In the genomic region with DNA sequence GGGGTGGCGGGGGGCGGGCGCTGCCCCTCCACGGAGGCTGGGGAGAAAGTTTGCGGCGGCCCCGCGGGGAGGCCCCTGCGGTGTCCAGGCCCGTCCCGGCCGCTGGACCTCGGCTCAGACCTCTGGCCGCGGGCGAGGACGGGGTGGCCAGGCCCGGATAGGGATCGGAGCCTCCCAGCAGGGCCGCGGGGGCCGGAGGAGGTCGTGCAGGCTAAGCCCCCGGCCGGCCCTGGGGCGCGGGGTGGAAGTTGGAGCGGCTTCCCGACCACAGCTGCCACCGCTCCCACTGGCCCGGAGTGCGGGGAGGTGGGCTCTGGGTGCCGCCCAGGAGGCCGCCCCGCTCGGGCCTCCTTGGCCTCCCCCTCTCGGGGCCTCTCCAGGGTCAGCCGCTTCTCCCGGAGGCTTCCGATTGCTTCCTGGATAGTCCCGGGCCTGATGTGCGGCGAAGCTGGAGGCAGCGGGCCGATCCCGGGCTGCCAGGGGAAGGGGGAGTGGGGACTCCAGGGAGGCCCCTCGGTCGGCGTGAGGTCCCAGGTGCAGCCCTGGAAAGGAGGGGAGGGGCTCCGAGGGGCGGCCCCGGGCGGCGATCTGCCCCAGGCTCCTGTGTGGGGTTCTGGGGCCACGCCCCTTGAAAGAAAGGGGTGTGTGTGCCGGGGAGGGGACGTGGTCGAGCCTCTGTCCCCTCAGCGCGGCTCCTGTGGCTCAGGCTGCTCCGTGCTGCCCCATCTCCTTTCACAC, we compare ENCODE assay signal across 8 cellular contexts. TPM values are rescaled to one million over a fixed set of nuclear protein-coding genes. Genes with fewer than 3 reads are reported as not detected.
DNase-seq lines count a peak whose midpoint lies in the region; ATAC-seq, FAIRE-seq and TF ChIP-seq lines count a peak whose summit lies in the region.

No MANE protein-coding gene starts in this region.

- H3K4me3 ChIP-seq in AG09309 (ENCODE audit: control insufficient read depth, low read depth, low read length) (peak overlapping the region; percentile 71), lower leg skin (ENCODE audit: low read depth, poor library complexity, severe bottlenecking) (peak overlapping the region; percentile 64)

- peaks cover 0 to 17% (median 17%) of the 10 kb centered on the region in 3 donors for H3K4me1 Mint-ChIP-seq in T-cell

- WGBS in lower leg skin, 2 donors: 2 to 5% methylated on average over 8 to 20 of the region's 61 CpGs

- no peaks in the 10 kb centered on the region for H3K36me3 Mint-ChIP-seq in T-cell

- peaks cover 0 to 7% of the 10 kb centered on the region in 2 donors for H3K27me3 Mint-ChIP-seq in T-cell

- TF ChIP-seq POLR2A in H54 (IDR thresholded peaks at IDR 0.05; ENCODE audit: low read depth, low read length): no peak
- TF ChIP-seq POLR2A in lower leg skin (IDR thresholded peaks at IDR 0.05): no peak

- no peak for FAIRE-seq in H54 (lab: Jason Lieb, UNC)

- no peak for TF ChIP-seq CTCF in AG09309 (IDR thresholded peaks at IDR 0.05; ENCODE audit: control insufficient read depth, insufficient read depth, low read depth, low read length, missing control alignments)
- TF ChIP-seq CTCF in lower leg skin (IDR thresholded peaks at IDR 0.05): no peak

- intact Hi-C loops in lower leg skin (cut with DNase I; ENCODE audit: low total_unique reads): loop anchor here (5.0 to 10.0 kb wide), 3 partner anchors 232 to 561 kb away; no protein-coding TSS in a partner anchor

- POLR2A ChIA-PET in T-cell (lab: Charles Lee): interaction anchor here in 1 of 2 donors (0.6 kb wide), 1 partner anchor 103 kb away, joined by 3 read pairs; no protein-coding TSS in a partner anchor

- CTCF ChIA-PET in T-cell (lab: Charles Lee): interaction anchor here in 1 of 2 donors (0.7 kb wide), 1 partner anchor 1009 kb away, joined by 3 read pairs; no protein-coding TSS in a partner anchor

- ATAC-seq in T-cell (replicated peaks in 1 of 4) (no peak), HG02798 (IDR thresholded peaks at IDR 0.05; ENCODE audit: poor library complexity, unreplicated experiment) (no peak)

- DNase-seq in AG09309 (ENCODE audit: low read depth) (no peak), H54 (ENCODE audit: insufficient read length, low spot score) (peak; percentile 54), T-cell (peak in 17 of 34 experiments; percentile 5 to 39 (median 22)), cerebellar cortex (ENCODE audit: low spot score) (peak; percentile 20), lower leg skin (ENCODE audit: low spot score in 2 of 2) (no peak), G401 (ENCODE audit: low spot score) (no peak)
- peak; percentile 6 for DNase-seq in stimulated activated naive CD4-positive, alpha-beta T cell treated with Interleukin-2 at 50 U/mL for 16 hours (lab: John Stamatoyannopoulos, UW)

- H3K4me3 Mint-ChIP-seq in T-cell: peak overlapping the region; percentile 59 to 67 (median 59)

- H3K9me3 Mint-ChIP-seq in T-cell: no peaks in the 10 kb centered on the region

- no peak overlapping the region for H3K27ac Mint-ChIP-seq in T-cell

- in situ Hi-C loops in G401 (cut with HindIII; ENCODE audit: low sequenced_read_pairs): no loop called here

RNA-seq across cellular contexts. Expression of a gene that starts 0.9 kb away (rescaled TPM):
- total RNA-seq in T-cell (10 to 100 TPM; 10.9 to 16.9 (median 16.0) TPM), lower leg skin (10 to 100 TPM; 35.8 to 44.9 (median 39.7) TPM)
- total RNA-seq in G401 (2014; rRNA removed; shearing (Covaris generic)): 23.4 and 32.1 TPM in 2 replicates

Comparison
In these comparisons a context has a peak if more than half of its experiments do, and no peak if none do; other contexts are left out.
1. DNase-seq: peak in H54 (single experiment), cerebellar cortex (single experiment) and stimulated activated naive CD4-positive, alpha-beta T cell treated with Interleukin-2 at 50 U/mL for 16 hours (single experiment); none in AG09309 (single experiment), lower leg skin (0 of 2) and G401 (single experiment).